ENCODE assay signal across 18 cellular contexts in the genomic region with DNA sequence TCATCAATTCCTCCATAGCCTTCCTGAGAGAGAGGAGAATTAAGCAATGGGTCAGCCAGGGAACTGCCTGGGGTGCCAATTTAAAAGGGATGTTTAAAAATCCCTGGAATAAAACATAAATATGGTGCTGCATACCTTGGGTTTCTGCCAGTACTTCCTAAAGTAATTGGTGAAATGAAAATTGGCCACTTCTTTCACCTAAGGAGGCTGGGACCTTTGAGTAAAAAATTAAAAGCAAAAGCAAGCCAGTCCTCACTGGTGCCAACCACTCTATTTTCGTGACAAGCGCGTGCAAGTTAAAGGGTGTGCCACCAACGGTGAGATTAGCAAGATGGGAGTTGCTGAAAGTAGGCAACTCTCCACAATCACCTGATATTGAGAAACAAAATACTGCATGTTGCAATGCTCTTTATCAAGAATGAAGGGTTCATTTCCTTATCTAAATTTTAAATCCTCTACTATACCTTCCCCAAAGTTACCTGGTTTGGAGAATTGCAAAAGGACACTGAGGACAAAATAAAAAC. TPM values are rescaled to one million over a fixed set of nuclear protein-coding genes. Genes with fewer than 3 reads are reported as not detected.
"Had no signal": no experiment of that assay in that cellular context is flagged by ENCODE, and none has a peak within 500 bp of the region (broad histone marks: within the 10 kb centered on the region; RNA-seq: fewer than 3 reads in every experiment).

No MANE protein-coding gene starts in this region.

- H3K9me3 ChIP-seq: mucosa of descending colon, tibial nerve, vagina had no signal

- H3K27me3 ChIP-seq: brain microvascular endothelial cell, tibial nerve, vagina had no signal

- ATAC-seq: activated T-cell treated with anti-CD3 and anti-CD28 coated beads, Interleukin-2, amount 50 U/mL, for 72 hours; mucosa of descending colon; naive thymus-derived CD4-positive, alpha-beta T cell; stimulated activated effector memory CD8-positive, alpha-beta T cell treated with anti-CD3 and anti-CD28 coated beads, Interleukin-12 subunit alpha, Interleukin-12 subunit beta, amount 100 ng/mL, for 72 hours had no signal

- DNase-seq: activated CD4-positive, alpha-beta T cell treated with anti-CD3 and anti-CD28 coated beads, Interleukin-2, amount 10 ng/mL, durations not matched to agents 24 days and 14 days; activated CD4-positive, CD25-positive, alpha-beta regulatory T cell; activated CD8-positive, alpha-beta memory T cell treated with anti-CD3 and anti-CD28 coated beads, Interleukin-2, amount 50 U/mL, for 48 hours; activated gamma-delta T cell; activated naive CD8-positive, alpha-beta T cell treated with anti-CD3 and anti-CD28 coated beads, Interleukin-2, amount 10 ng/mL, durations not matched to agents 7 days and 5 days; activated T-cell treated with anti-CD3 and anti-CD28 coated beads, Interleukin-2, amount 50 U/mL, for 72 hours; anterior cingulate cortex; brain microvascular endothelial cell; cerebellar nuclear complex; effector CD8-positive, alpha-beta T cell; mucosa of descending colon; naive thymus-derived CD4-positive, alpha-beta T cell; retina had no signal

- H3K4me1 ChIP-seq: tibial nerve, vagina had no signal

- H3K36me3 ChIP-seq: brain microvascular endothelial cell, tibial nerve, vagina had no signal

- H3K4me3 ChIP-seq: mucosa of descending colon, tibial nerve, vagina had no signal

- H3K27ac ChIP-seq: brain microvascular endothelial cell, tibial nerve, vagina had no signal

RNA-seq across cellular contexts. Expression of gene RTL9, which starts 19.7 kb away (rescaled TPM):
- total RNA-seq: activated CD4-positive, alpha-beta T cell treated with anti-CD3 and anti-CD28 coated beads, Interleukin-2, amount 10 ng/mL, durations not matched to agents 24 days and 14 days; activated naive CD8-positive, alpha-beta T cell treated with anti-CD3 and anti-CD28 coated beads, Interleukin-2, amount 10 ng/mL, durations not matched to agents 7 days and 5 days; endothelial cell of umbilical vein; lung microvascular endothelial cell; naive thymus-derived CD4-positive, alpha-beta T cell; vagina had no signal
- polyA plus RNA-seq: endothelial cell of umbilical vein; naive thymus-derived CD4-positive, alpha-beta T cell had no signal
